ENCODE assay signal across 22 cellular contexts in genomic region chr21:15531986-15532385, GRCh38.
"Had no signal": no experiment of that assay in that cellular context is flagged by ENCODE, and none has a peak within 500 bp of the region (broad histone marks: within the 10 kb centered on the region; RNA-seq: fewer than 3 reads in every experiment).

No MANE protein-coding gene starts in this region.

- DNase-seq: hippocampal formation; kidney; left colon; left lung; lower lobe of right lung; mammary epithelial cell; mesenchymal stem cell; naive thymus-derived CD8-positive, alpha-beta T cell; nucleus accumbens; pancreas; posterior cingulate gyrus; retina; right cardiac atrium; stimulated activated CD4-positive, alpha-beta T cell treated with anti-CD3 and anti-CD28 coated beads, Interleukin-12 subunit alpha, Interleukin-12 subunit beta, amount 100 ng/mL, for 4 hours; stimulated activated CD4-positive, alpha-beta T cell treated with anti-CD3 and anti-CD28 coated beads, Interleukin-4, amount 100 ng/mL, for 24 hours; stimulated activated naive CD4-positive, alpha-beta T cell; tibial artery; upper lobe of right lung had no signal

- H3K27me3 ChIP-seq: left lung, pancreas, tibial artery, upper lobe of right lung had no signal

- H3K9me3 ChIP-seq: left lung, lower lobe of right lung, pancreas, prostate gland, suprapubic skin, thoracic aorta, tibial artery, upper lobe of right lung had no signal

- H3K27ac ChIP-seq: left lung, lower lobe of right lung, pancreas, prostate gland, skin epidermis, suprapubic skin, thoracic aorta, tibial artery, upper lobe of right lung had no signal

- H3K4me3 ChIP-seq: left lung, lower lobe of right lung, pancreas, prostate gland, skin epidermis, suprapubic skin, thoracic aorta, tibial artery, upper lobe of right lung had no signal

- H3K36me3 ChIP-seq: left lung, lower lobe of right lung, pancreas, prostate gland, suprapubic skin, thoracic aorta, tibial artery, upper lobe of right lung had no signal

- H3K4me1 ChIP-seq: left lung, lower lobe of right lung, pancreas, prostate gland, suprapubic skin, tibial artery, upper lobe of right lung had no signal
